23 cellular contexts compared by ENCODE assay signal in genomic region chr2:178927173-178927572, GRCh38.
DNase-seq lines count a peak whose midpoint lies in the region; ATAC-seq and TF ChIP-seq lines count a peak whose summit lies in the region.
"Had no signal": no experiment of that assay in that cellular context is flagged by ENCODE, and none has a peak within 500 bp of the region (broad histone marks: within the 10 kb centered on the region; RNA-seq: fewer than 3 reads in every experiment).

No MANE protein-coding gene starts in this region.

- H3K36me3 ChIP-seq in Peyer's patch (no peaks in the 10 kb centered on the region), ovary (no peaks in the 10 kb centered on the region)
- H3K36me3 ChIP-seq: colonic mucosa, tibial artery had no signal

- peaks cover 18% of the 10 kb centered on the region for H3K36me3 Mint-ChIP-seq in activated B cell treated with CpG ODN at 0.5 μM for 24 hours (ENCODE audit: low read depth)

- ATAC-seq in GM18511 (IDR thresholded peaks at IDR 0.05; ENCODE audit: unreplicated experiment), result peak; percentile 61
- ATAC-seq in GM19468 (IDR thresholded peaks at IDR 0.05; ENCODE audit: extremely low read depth, unreplicated experiment), result peak; percentile 50
- ATAC-seq in HG03103 (IDR thresholded peaks at IDR 0.05; ENCODE audit: low read depth, unreplicated experiment), result peak; percentile 62
- ATAC-seq in activated B cell treated with CpG ODN at 0.5 μM for 24 hours (ENCODE audit: low read depth), result no peak
- ATAC-seq: body of pancreas, foreskin keratinocyte, K562 had no signal

- peaks cover 15% of the 10 kb centered on the region for H3K4me1 Mint-ChIP-seq in activated B cell treated with CpG ODN at 0.5 μM for 24 hours

- POLR2A ChIA-PET in activated B cell treated with CpG ODN at 0.5 μM for 24 hours (lab: Charles Lee), result interaction anchor here (0.6 kb wide), 1 partner anchor 76 kb away, joined by 3 read pairs; no protein-coding TSS in a partner anchor

- no peaks in the 10 kb centered on the region for H3K27me3 Mint-ChIP-seq in activated B cell treated with CpG ODN at 0.5 μM for 24 hours
- H3K27me3 Mint-ChIP-seq: activated naive CD4-positive, alpha-beta T cell treated with anti-CD3 and anti-CD28 coated beads, Interleukin-2, amount 10 ng/mL, durations not matched to agents 7 days and 5 days had no signal

- H3K9me3 Mint-ChIP-seq in activated B cell treated with CpG ODN at 0.5 μM for 24 hours, result peaks cover 6% of the 10 kb centered on the region

- H3K9me3 ChIP-seq in Peyer's patch, result no peaks in the 10 kb centered on the region
- no peaks in the 10 kb centered on the region for H3K9me3 ChIP-seq in ovary
- H3K9me3 ChIP-seq: body of pancreas, colonic mucosa had no signal

- TF ChIP-seq CTCF in activated B cell treated with CpG ODN at 0.5 μM for 24 hours (IDR thresholded peaks at IDR 0.05) (no peak), Peyer's patch (IDR thresholded peaks at IDR 0.05) (no peak), ovary (IDR thresholded peaks at IDR 0.05) (no peak)

- no peak for TF ChIP-seq POLR2A in Peyer's patch (IDR thresholded peaks at IDR 0.05)
- TF ChIP-seq POLR2A in ovary (IDR thresholded peaks at IDR 0.05), result no peak

- H3K4me1 ChIP-seq in Peyer's patch, result no peaks in the 10 kb centered on the region
- no peaks in the 10 kb centered on the region for H3K4me1 ChIP-seq in ovary (ENCODE audit: insufficient read depth)
- H3K4me1 ChIP-seq: colonic mucosa, foreskin keratinocyte, tibial artery had no signal

- no peak for DNase-seq in activated B cell treated with CpG ODN at 0.5 μM for 24 hours
- no peak for DNase-seq in Peyer's patch
- no peak for DNase-seq in DMS114 treated with DMSO at 0.1 percent for 48 hours (lab: John Stamatoyannopoulos, UW; ENCODE audit: unreplicated experiment)
- DNase-seq in ovary, result no peak
- DNase-seq in ureter (ENCODE audit: low spot score), result no peak
- DNase-seq: activated CD4-positive, alpha-beta T cell treated with anti-CD3 and anti-CD28 coated beads, Interleukin-2, amount 50 U/mL, for 48 hours; activated naive CD4-positive, alpha-beta T cell treated with anti-CD3 and anti-CD28 coated beads, Interleukin-2, amount 10 ng/mL, durations not matched to agents 7 days and 5 days; activated T-cell treated with anti-CD3 and anti-CD28 coated beads, Interleukin-2, amount 50 U/mL, for 1 hour; body of pancreas; Calu3; colonic mucosa; foreskin keratinocyte; HCEC 1CT; midbrain; NCI-H2107; NCI-H748 treated with DMSO at 0.1 percent for 48 hours; retina; stimulated activated naive CD4-positive, alpha-beta T cell; tibial artery had no signal

- TF ChIP-seq EP300 in ovary (IDR thresholded peaks at IDR 0.05), result no peak

- H3K4me3 ChIP-seq in Peyer's patch (no peak overlapping the region), ovary (no peak overlapping the region)
- H3K4me3 ChIP-seq: body of pancreas, colonic mucosa, K562, tibial artery had no signal

- CTCF ChIA-PET in activated B cell treated with CpG ODN at 0.5 μM for 24 hours (lab: Charles Lee), result interaction anchor here (0.9 to 1.9 kb wide), 5 partner anchors 9 to 202 kb away, joined by 3 to 5 read pairs (median 5); no protein-coding TSS in a partner anchor

- H3K27ac Mint-ChIP-seq in activated B cell treated with CpG ODN at 0.5 μM for 24 hours, result no peak overlapping the region
- H3K27ac Mint-ChIP-seq: activated naive CD4-positive, alpha-beta T cell treated with anti-CD3 and anti-CD28 coated beads, Interleukin-2, amount 10 ng/mL, durations not matched to agents 7 days and 5 days had no signal

- H3K27ac ChIP-seq in Peyer's patch (no peak overlapping the region), ovary (no peak overlapping the region)
- H3K27ac ChIP-seq: body of pancreas, colonic mucosa, foreskin keratinocyte, tibial artery had no signal

- H3K4me3 Mint-ChIP-seq in activated B cell treated with CpG ODN at 0.5 μM for 24 hours, result peak overlapping the region; percentile 60
- H3K4me3 Mint-ChIP-seq: activated naive CD4-positive, alpha-beta T cell treated with anti-CD3 and anti-CD28 coated beads, Interleukin-2, amount 10 ng/mL, durations not matched to agents 7 days and 5 days had no signal

- WGBS in ovary, 3 donors, result 39 to 66% (median 45%) methylated on average over 7 of the region's 7 CpGs

- intact Hi-C loops in activated B cell treated with CpG ODN at 0.5 μM for 24 hours (cut with micrococcal nuclease) (no loop called here), ovary (cut with DNase I) (no loop called here)

- no peaks in the 10 kb centered on the region for H3K27me3 ChIP-seq in Peyer's patch
- no peaks in the 10 kb centered on the region for H3K27me3 ChIP-seq in ovary
- H3K27me3 ChIP-seq: body of pancreas, colonic mucosa, foreskin keratinocyte, tibial artery had no signal
